ENCODE assay signal across 1 cellular context in the genomic region with DNA sequence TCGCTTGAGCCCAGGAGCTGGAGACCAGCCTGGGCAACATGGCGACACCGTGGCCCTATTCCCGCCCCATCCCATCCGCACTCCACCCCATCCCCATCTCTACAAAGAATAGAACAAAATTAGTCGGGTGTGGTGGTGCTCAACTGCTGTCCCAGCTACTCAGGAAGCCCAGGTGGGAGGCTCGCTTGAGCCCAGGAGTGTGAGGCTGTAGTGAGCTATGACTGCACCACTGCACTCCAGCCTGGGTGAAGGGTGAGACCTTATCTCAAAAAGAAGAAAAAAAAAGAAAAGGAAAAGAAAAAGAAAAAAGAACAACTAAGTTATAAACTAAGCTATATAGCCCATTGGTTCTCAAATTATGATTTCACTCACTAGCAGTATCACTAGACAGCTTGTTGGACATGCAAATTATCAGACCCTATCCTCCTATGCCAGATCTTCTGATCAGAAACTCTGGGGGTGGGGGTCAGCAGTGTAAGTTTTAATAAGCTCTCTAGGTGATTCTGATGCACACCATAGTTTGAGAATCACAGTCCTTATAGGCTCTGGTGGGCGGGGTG.
TF ChIP-seq lines count a peak whose summit lies in the region.

No MANE protein-coding gene starts in this region.

TF ChIP-seq in HepG2, 621 proteins besides CTCF, POLR2A, EP300 and RAD21 (continued from another document):
- TF ChIP-seq, protein P1, sequence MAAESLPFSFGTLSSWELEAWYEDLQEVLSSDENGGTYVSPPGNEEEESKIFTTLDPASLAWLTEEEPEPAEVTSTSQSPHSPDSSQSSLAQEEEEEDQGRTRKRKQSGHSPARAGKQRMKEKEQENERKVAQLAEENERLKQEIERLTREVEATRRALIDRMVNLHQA (CRISPR knock-in tag; IDR thresholded peaks at IDR 0.05): no peak
- 0 out of 2 replicates have a peak, but pooled peaks have one; percentile 4 for TF ChIP-seq ZNF678 (CRISPR knock-in tag; IDR thresholded peaks at IDR 0.05)
- TF ChIP-seq, protein P2, sequence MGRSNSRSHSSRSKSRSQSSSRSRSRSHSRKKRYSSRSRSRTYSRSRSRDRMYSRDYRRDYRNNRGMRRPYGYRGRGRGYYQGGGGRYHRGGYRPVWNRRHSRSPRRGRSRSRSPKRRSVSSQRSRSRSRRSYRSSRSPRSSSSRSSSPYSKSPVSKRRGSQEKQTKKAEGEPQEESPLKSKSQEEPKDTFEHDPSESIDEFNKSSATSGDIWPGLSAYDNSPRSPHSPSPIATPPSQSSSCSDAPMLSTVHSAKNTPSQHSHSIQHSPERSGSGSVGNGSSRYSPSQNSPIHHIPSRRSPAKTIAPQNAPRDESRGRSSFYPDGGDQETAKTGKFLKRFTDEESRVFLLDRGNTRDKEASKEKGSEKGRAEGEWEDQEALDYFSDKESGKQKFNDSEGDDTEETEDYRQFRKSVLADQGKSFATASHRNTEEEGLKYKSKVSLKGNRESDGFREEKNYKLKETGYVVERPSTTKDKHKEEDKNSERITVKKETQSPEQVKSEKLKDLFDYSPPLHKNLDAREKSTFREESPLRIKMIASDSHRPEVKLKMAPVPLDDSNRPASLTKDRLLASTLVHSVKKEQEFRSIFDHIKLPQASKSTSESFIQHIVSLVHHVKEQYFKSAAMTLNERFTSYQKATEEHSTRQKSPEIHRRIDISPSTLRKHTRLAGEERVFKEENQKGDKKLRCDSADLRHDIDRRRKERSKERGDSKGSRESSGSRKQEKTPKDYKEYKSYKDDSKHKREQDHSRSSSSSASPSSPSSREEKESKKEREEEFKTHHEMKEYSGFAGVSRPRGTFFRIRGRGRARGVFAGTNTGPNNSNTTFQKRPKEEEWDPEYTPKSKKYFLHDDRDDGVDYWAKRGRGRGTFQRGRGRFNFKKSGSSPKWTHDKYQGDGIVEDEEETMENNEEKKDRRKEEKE (IDR thresholded peaks at IDR 0.05): no peak
- no peak for TF ChIP-seq ZFP90 (CRISPR knock-in tag; IDR thresholded peaks at IDR 0.05; ENCODE audit: borderline replicate concordance)
- no peak for TF ChIP-seq MED8 (CRISPR knock-in tag; IDR thresholded peaks at IDR 0.05; ENCODE audit: insufficient replicate concordance)
- TF ChIP-seq, protein P3, sequence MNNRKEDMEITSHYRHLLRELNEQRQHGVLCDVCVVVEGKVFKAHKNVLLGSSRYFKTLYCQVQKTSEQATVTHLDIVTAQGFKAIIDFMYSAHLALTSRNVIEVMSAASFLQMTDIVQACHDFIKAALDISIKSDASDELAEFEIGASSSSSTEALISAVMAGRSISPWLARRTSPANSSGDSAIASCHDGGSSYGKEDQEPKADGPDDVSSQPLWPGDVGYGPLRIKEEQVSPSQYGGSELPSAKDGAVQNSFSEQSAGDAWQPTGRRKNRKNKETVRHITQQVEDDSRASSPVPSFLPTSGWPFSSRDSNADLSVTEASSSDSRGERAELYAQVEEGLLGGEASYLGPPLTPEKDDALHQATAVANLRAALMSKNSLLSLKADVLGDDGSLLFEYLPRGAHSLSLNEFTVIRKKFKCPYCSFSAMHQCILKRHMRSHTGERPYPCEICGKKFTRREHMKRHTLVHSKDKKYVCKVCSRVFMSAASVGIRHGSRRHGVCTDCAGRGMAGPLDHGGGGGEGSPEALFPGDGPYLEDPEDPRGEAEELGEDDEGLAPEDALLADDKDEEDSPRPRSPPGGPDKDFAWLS (CRISPR knock-in tag; IDR thresholded peaks at IDR 0.05; ENCODE audit: borderline replicate concordance): no peak
- peak; percentile 14; the same call in 1 of the 2 replicates for TF ChIP-seq ARNTL (CRISPR knock-in tag; IDR thresholded peaks at IDR 0.05)
- no peak for TF ChIP-seq YEATS4 (CRISPR knock-in tag; IDR thresholded peaks at IDR 0.05; ENCODE audit: borderline replicate concordance)
- TF ChIP-seq ZNF446 (CRISPR knock-in tag; IDR thresholded peaks at IDR 0.05): peak; percentile 74
- TF ChIP-seq ZNF790 (CRISPR knock-in tag; IDR thresholded peaks at IDR 0.05; ENCODE audit: borderline replicate concordance): peak; percentile 88; the same call in 1 of the 2 replicates
- TF ChIP-seq, protein P4, sequence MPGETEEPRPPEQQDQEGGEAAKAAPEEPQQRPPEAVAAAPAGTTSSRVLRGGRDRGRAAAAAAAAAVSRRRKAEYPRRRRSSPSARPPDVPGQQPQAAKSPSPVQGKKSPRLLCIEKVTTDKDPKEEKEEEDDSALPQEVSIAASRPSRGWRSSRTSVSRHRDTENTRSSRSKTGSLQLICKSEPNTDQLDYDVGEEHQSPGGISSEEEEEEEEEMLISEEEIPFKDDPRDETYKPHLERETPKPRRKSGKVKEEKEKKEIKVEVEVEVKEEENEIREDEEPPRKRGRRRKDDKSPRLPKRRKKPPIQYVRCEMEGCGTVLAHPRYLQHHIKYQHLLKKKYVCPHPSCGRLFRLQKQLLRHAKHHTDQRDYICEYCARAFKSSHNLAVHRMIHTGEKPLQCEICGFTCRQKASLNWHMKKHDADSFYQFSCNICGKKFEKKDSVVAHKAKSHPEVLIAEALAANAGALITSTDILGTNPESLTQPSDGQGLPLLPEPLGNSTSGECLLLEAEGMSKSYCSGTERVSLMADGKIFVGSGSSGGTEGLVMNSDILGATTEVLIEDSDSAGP (CRISPR knock-in tag; IDR thresholded peaks at IDR 0.05; ENCODE audit: borderline replicate concordance): no peak
- TF ChIP-seq ZIK1 (CRISPR knock-in tag; IDR thresholded peaks at IDR 0.05; ENCODE audit: borderline replicate concordance, low read depth): 0 out of 2 replicates have a peak, but pooled peaks have one; percentile 31
- peak; percentile 28; the same call in 1 of the 2 replicates for TF ChIP-seq SALL1 (CRISPR knock-in tag; IDR thresholded peaks at IDR 0.05)
- TF ChIP-seq CHD4 (IDR thresholded peaks at IDR 0.05; ENCODE audit: borderline replicate concordance, low read length): peak; percentile 51; the same call in 1 of the 2 replicates
- TF ChIP-seq ZNF564 (CRISPR knock-in tag; IDR thresholded peaks at IDR 0.05): no peak
- no peak for TF ChIP-seq BRCA1 (CRISPR knock-in tag; IDR thresholded peaks at IDR 0.05)
- TF ChIP-seq ZNF468 (CRISPR knock-in tag; IDR thresholded peaks at IDR 0.05): no peak
- TF ChIP-seq ZNF549 (CRISPR knock-in tag; IDR thresholded peaks at IDR 0.05): no peak
- TF ChIP-seq ISX (CRISPR knock-in tag; conservative IDR thresholded peaks at IDR 0.05): no peak
- no peak for TF ChIP-seq PHB2 (IDR thresholded peaks at IDR 0.05; ENCODE audit: partially characterized antibody)
- no peak for TF ChIP-seq KAT2B (IDR thresholded peaks at IDR 0.05; ENCODE audit: borderline replicate concordance, low read depth, low read length)
- TF ChIP-seq TMF1 (CRISPR knock-in tag; IDR thresholded peaks at IDR 0.05; ENCODE audit: low read depth): 0 out of 2 replicates have a peak, but pooled peaks have one; percentile 12
- no peak for TF ChIP-seq RARA (CRISPR knock-in tag; IDR thresholded peaks at IDR 0.05)
- TF ChIP-seq, protein P5, sequence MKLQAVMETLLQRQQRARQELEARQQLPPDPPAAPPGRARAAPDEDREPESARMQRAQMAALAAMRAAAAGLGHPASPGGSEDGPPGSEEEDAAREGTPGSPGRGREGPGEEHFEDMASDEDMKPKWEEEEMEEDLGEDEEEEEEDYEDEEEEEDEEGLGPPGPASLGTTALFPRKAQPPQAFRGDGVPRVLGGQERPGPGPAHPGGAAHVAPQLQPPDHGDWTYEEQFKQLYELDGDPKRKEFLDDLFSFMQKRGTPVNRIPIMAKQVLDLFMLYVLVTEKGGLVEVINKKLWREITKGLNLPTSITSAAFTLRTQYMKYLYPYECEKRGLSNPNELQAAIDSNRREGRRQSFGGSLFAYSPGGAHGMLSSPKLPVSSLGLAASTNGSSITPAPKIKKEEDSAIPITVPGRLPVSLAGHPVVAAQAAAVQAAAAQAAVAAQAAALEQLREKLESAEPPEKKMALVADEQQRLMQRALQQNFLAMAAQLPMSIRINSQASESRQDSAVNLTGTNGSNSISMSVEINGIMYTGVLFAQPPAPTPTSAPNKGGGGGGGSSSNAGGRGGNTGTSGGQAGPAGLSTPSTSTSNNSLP (IDR thresholded peaks at IDR 0.05; ENCODE audit: low read depth, low read length): no peak
- TF ChIP-seq, protein P6, sequence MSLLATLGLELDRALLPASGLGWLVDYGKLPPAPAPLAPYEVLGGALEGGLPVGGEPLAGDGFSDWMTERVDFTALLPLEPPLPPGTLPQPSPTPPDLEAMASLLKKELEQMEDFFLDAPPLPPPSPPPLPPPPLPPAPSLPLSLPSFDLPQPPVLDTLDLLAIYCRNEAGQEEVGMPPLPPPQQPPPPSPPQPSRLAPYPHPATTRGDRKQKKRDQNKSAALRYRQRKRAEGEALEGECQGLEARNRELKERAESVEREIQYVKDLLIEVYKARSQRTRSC (CRISPR knock-in tag; IDR thresholded peaks at IDR 0.05; ENCODE audit: low read depth): 0 out of 2 replicates have a peak, but pooled peaks have one; percentile 3
- peak; percentile 47 for TF ChIP-seq YY1 (IDR thresholded peaks at IDR 0.05; ENCODE audit: insufficient read depth, insufficient replicate concordance, low read depth, low read length)
- no peak for TF ChIP-seq RAD51 (IDR thresholded peaks at IDR 0.05; ENCODE audit: borderline replicate concordance)
- no peak for TF ChIP-seq SOX13 (IDR thresholded peaks at IDR 0.05)
- TF ChIP-seq SOX13 (CRISPR knock-in tag; conservative IDR thresholded peaks at IDR 0.05 in 1 of 2, IDR thresholded peaks at IDR 0.05 in 1 of 2): no peak
- TF ChIP-seq ZNF878 (CRISPR knock-in tag; IDR thresholded peaks at IDR 0.05): 0 out of 2 replicates have a peak, but pooled peaks have one; percentile 57
- no peak for TF ChIP-seq ZNF232 (CRISPR knock-in tag; IDR thresholded peaks at IDR 0.05; ENCODE audit: borderline replicate concordance)
- TF ChIP-seq HDAC2 (CRISPR knock-in tag; IDR thresholded peaks at IDR 0.05): no peak
- TF ChIP-seq, protein P7, sequence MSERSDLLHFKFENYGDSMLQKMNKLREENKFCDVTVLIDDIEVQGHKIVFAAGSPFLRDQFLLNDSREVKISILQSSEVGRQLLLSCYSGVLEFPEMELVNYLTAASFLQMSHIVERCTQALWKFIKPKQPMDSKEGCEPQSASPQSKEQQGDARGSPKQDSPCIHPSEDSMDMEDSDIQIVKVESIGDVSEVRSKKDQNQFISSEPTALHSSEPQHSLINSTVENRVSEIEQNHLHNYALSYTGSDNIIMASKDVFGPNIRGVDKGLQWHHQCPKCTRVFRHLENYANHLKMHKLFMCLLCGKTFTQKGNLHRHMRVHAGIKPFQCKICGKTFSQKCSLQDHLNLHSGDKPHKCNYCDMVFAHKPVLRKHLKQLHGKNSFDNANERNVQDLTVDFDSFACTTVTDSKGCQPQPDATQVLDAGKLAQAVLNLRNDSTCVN (CRISPR knock-in tag; IDR thresholded peaks at IDR 0.05; ENCODE audit: borderline replicate concordance): no peak
- TF ChIP-seq ZNF138 (CRISPR knock-in tag; IDR thresholded peaks at IDR 0.05; ENCODE audit: low read depth): no peak; the same call in 1 of the 2 replicates
- no peak for TF ChIP-seq HNRNPLL (IDR thresholded peaks at IDR 0.05; ENCODE audit: low read depth, low read length, poor library complexity, severe bottlenecking)
- TF ChIP-seq ZNF33A (CRISPR knock-in tag; IDR thresholded peaks at IDR 0.05; ENCODE audit: borderline replicate concordance): peak; percentile 43; the same call in 1 of the 2 replicates
- TF ChIP-seq, protein P8, sequence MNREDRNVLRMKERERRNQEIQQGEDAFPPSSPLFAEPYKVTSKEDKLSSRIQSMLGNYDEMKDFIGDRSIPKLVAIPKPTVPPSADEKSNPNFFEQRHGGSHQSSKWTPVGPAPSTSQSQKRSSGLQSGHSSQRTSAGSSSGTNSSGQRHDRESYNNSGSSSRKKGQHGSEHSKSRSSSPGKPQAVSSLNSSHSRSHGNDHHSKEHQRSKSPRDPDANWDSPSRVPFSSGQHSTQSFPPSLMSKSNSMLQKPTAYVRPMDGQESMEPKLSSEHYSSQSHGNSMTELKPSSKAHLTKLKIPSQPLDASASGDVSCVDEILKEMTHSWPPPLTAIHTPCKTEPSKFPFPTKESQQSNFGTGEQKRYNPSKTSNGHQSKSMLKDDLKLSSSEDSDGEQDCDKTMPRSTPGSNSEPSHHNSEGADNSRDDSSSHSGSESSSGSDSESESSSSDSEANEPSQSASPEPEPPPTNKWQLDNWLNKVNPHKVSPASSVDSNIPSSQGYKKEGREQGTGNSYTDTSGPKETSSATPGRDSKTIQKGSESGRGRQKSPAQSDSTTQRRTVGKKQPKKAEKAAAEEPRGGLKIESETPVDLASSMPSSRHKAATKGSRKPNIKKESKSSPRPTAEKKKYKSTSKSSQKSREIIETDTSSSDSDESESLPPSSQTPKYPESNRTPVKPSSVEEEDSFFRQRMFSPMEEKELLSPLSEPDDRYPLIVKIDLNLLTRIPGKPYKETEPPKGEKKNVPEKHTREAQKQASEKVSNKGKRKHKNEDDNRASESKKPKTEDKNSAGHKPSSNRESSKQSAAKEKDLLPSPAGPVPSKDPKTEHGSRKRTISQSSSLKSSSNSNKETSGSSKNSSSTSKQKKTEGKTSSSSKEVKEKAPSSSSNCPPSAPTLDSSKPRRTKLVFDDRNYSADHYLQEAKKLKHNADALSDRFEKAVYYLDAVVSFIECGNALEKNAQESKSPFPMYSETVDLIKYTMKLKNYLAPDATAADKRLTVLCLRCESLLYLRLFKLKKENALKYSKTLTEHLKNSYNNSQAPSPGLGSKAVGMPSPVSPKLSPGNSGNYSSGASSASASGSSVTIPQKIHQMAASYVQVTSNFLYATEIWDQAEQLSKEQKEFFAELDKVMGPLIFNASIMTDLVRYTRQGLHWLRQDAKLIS (CRISPR knock-in tag; IDR thresholded peaks at IDR 0.05): no peak
- no peak for TF ChIP-seq FOXK1 (CRISPR knock-in tag; IDR thresholded peaks at IDR 0.05; ENCODE audit: borderline replicate concordance, low read depth)
- TF ChIP-seq, protein P9, sequence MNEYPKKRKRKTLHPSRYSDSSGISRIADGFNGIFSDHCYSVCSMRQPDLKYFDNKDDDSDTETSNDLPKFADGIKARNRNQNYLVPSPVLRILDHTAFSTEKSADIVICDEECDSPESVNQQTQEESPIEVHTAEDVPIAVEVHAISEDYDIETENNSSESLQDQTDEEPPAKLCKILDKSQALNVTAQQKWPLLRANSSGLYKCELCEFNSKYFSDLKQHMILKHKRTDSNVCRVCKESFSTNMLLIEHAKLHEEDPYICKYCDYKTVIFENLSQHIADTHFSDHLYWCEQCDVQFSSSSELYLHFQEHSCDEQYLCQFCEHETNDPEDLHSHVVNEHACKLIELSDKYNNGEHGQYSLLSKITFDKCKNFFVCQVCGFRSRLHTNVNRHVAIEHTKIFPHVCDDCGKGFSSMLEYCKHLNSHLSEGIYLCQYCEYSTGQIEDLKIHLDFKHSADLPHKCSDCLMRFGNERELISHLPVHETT (CRISPR knock-in tag; conservative IDR thresholded peaks at IDR 0.05): no peak
- no peak for TF ChIP-seq EED (CRISPR knock-in tag; IDR thresholded peaks at IDR 0.05)
- TF ChIP-seq, protein P10, sequence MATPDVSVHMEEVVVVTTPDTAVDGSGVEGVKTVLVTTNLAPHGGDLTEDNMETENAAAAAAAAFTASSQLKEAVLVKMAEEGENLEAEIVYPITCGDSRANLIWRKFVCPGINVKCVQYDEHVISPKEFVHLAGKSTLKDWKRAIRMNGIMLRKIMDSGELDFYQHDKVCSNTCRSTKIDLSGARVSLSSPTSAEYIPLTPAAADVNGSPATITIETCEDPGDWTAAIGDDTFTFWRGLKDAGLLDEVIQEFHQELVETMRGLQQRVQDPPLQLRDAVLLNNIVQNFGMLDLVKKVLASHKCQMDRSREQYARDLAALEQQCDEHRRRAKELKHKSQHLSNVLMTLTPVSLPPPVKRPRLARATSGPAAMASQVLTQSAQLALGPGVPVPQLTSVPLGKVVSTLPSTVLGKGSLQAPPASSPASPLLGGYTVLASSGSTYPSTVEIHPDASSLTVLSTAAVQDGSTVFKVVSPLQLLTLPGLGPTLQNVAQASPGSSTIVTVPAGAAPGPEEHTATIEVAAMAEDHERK (CRISPR knock-in tag; IDR thresholded peaks at IDR 0.05; ENCODE audit: low read depth): no peak
- TF ChIP-seq ZNF652 (CRISPR knock-in tag; IDR thresholded peaks at IDR 0.05; ENCODE audit: borderline replicate concordance, low read depth): no peak
- TF ChIP-seq ZNF333 (CRISPR knock-in tag; IDR thresholded peaks at IDR 0.05; ENCODE audit: borderline replicate concordance): no peak
- TF ChIP-seq CENPX (CRISPR knock-in tag; IDR thresholded peaks at IDR 0.05): no peak
- TF ChIP-seq ZNF841 (CRISPR knock-in tag; IDR thresholded peaks at IDR 0.05; ENCODE audit: borderline replicate concordance): no peak
